Comparison of ENCODE assay signal across 8 cellular contexts in genomic region chr17:59371426-59372099, GRCh38. TPM values are rescaled to one million over a fixed set of nuclear protein-coding genes. Genes with fewer than 3 reads are reported as not detected.
DNase-seq lines count a peak whose midpoint lies in the region; ATAC-seq lines count a peak whose summit lies in the region.

No MANE protein-coding gene starts in this region.

- no peaks in the 10 kb centered on the region for H3K9me3 Mint-ChIP-seq in stimulated activated naive CD8-positive, alpha-beta T cell treated with anti-CD3 and anti-CD28 coated beads, Interleukin-15, Interleukin-2, amounts not matched to agents 100 ng/mL and 50 ng/mL, for 24 hours
- H3K9me3 Mint-ChIP-seq in naive thymus-derived CD4-positive, alpha-beta T cell: peaks cover 0 to 4% (median 0%) of the 10 kb centered on the region in 11 donors

- H3K36me3 Mint-ChIP-seq in stimulated activated naive CD8-positive, alpha-beta T cell treated with anti-CD3 and anti-CD28 coated beads, Interleukin-15, Interleukin-2, amounts not matched to agents 100 ng/mL and 50 ng/mL, for 24 hours (ENCODE audit: low read depth): peaks cover 5% of the 10 kb centered on the region
- H3K36me3 Mint-ChIP-seq in naive thymus-derived CD4-positive, alpha-beta T cell: peaks cover 0 to 26% (median 4%) of the 10 kb centered on the region in 5 donors

- no peak for DNase-seq in stimulated activated naive CD8-positive, alpha-beta T cell treated with anti-CD3 and anti-CD28 coated beads, Interleukin-15, Interleukin-2, amounts not matched to agents 100 U/mL and 50 U/mL, for 24 hours
- no peak for DNase-seq in epithelial cell of prostate (ENCODE audit: low read depth, low spot score)
- DNase-seq in naive thymus-derived CD4-positive, alpha-beta T cell: no peak
- no peak for DNase-seq in NCI-H1048 (lab: John Stamatoyannopoulos, UW)

- H3K4me3 Mint-ChIP-seq in stimulated activated naive CD8-positive, alpha-beta T cell treated with anti-CD3 and anti-CD28 coated beads, Interleukin-15, Interleukin-2, amounts not matched to agents 100 ng/mL and 50 ng/mL, for 24 hours: peak overlapping the region; percentile 60
- peak overlapping the region in 5 of 10 donors; percentile 50 to 75 (median 73) for H3K4me3 Mint-ChIP-seq in naive thymus-derived CD4-positive, alpha-beta T cell

- H3K27ac Mint-ChIP-seq in stimulated activated naive CD8-positive, alpha-beta T cell treated with anti-CD3 and anti-CD28 coated beads, Interleukin-15, Interleukin-2, amounts not matched to agents 100 ng/mL and 50 ng/mL, for 24 hours: peak overlapping the region; percentile 95
- peak overlapping the region; percentile 69 to 91 (median 80) for H3K27ac Mint-ChIP-seq in naive thymus-derived CD4-positive, alpha-beta T cell

- H3K4me1 ChIP-seq in naive thymus-derived CD4-positive, alpha-beta T cell (ENCODE audit: control insufficient read depth in 2 of 2, insufficient read depth in 2 of 2, low read length in 2 of 2): peaks cover 0 to 62% of the 10 kb centered on the region in 2 donors

- no peak overlapping the region for H3K4me3 ChIP-seq in naive thymus-derived CD4-positive, alpha-beta T cell (ENCODE audit: low read length)

- POLR2A ChIA-PET in naive thymus-derived CD4-positive, alpha-beta T cell (lab: Charles Lee): interaction anchor here (0.8 to 1.7 kb wide), 3 partner anchors 9 to 28 kb away, joined by 3 to 6 read pairs (median 3); no protein-coding TSS in a partner anchor

- CTCF ChIA-PET in naive thymus-derived CD4-positive, alpha-beta T cell (lab: Charles Lee): no interaction called here

- no peaks in the 10 kb centered on the region for H3K27me3 ChIP-seq in naive thymus-derived CD4-positive, alpha-beta T cell (ENCODE audit: control insufficient read depth in 2 of 2, insufficient read depth in 2 of 2, low read length in 2 of 2)

- peaks cover 94% of the 10 kb centered on the region for H3K4me1 Mint-ChIP-seq in stimulated activated naive CD8-positive, alpha-beta T cell treated with anti-CD3 and anti-CD28 coated beads, Interleukin-15, Interleukin-2, amounts not matched to agents 100 ng/mL and 50 ng/mL, for 24 hours (ENCODE audit: low read depth)
- H3K4me1 Mint-ChIP-seq in naive thymus-derived CD4-positive, alpha-beta T cell: peaks cover 58 to 94% (median 81%) of the 10 kb centered on the region in 7 donors

- no peaks in the 10 kb centered on the region for H3K36me3 ChIP-seq in naive thymus-derived CD4-positive, alpha-beta T cell (ENCODE audit: control insufficient read depth in 2 of 3, insufficient read depth in 3 of 3, low read length in 3 of 3)

- H3K27me3 Mint-ChIP-seq in stimulated activated naive CD8-positive, alpha-beta T cell treated with anti-CD3 and anti-CD28 coated beads, Interleukin-15, Interleukin-2, amounts not matched to agents 100 ng/mL and 50 ng/mL, for 24 hours: no peaks in the 10 kb centered on the region
- H3K27me3 Mint-ChIP-seq in naive thymus-derived CD4-positive, alpha-beta T cell: no peaks in the 10 kb centered on the region

- intact Hi-C loops in naive thymus-derived CD4-positive, alpha-beta T cell (cut with micrococcal nuclease): loop anchor here in 1 of 2 donors (1.0 kb wide), 1 partner anchor 9 kb away; no protein-coding TSS in a partner anchor

- no peak for ATAC-seq in stimulated activated naive CD8-positive, alpha-beta T cell treated with anti-CD3 and anti-CD28 coated beads, Interleukin-15, Interleukin-2, amounts not matched to agents 100 U/mL and 50 U/mL, for 24 hours
- ATAC-seq in naive thymus-derived CD4-positive, alpha-beta T cell: no peak
- no peak for ATAC-seq in GM21717 (IDR thresholded peaks at IDR 0.05; ENCODE audit: unreplicated experiment)
- no peak for ATAC-seq in HG03045 (IDR thresholded peaks at IDR 0.05; ENCODE audit: unreplicated experiment)
- no peak for ATAC-seq in GM19463 (IDR thresholded peaks at IDR 0.05; ENCODE audit: unreplicated experiment)

- peak overlapping the region; percentile 48 for H3K27ac ChIP-seq in epithelial cell of prostate
- no peak overlapping the region for H3K27ac ChIP-seq in naive thymus-derived CD4-positive, alpha-beta T cell (ENCODE audit: low read depth, low read length)

- H3K9me3 ChIP-seq in naive thymus-derived CD4-positive, alpha-beta T cell (ENCODE audit: control insufficient read depth in 2 of 3, low read length in 3 of 3): no peaks in the 10 kb centered on the region

RNA-seq across cellular contexts. Expression of gene YPEL2, which starts 40.1 kb away (rescaled TPM):
- 10 to 100 TPM; 10.6 to 52.0 (median 46.8) TPM for total RNA-seq in naive thymus-derived CD4-positive, alpha-beta T cell
- polyA plus RNA-seq in naive thymus-derived CD4-positive, alpha-beta T cell: 10 to 100 TPM; 17.7 to 25.1 TPM
